Comparison of ENCODE assay signal across 27 cellular contexts in the genomic region with DNA sequence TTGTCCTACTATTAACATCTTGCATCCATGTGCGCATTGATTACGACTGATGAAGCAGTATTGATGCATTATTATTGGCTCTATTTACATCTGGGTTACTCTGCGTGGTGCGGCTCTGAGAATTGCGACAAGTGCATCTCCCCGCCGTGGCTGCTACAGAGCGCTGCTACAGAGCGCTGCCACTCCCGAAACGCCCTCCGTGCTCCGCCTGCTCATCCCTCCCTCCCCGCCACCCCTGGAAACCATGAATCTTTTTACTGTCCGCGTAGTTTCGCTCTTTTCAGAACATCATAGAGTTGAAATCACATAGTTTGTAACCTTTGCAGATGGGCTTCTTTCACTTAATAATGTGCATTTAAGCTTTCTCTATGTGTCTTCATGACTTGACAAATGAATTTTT.
"Had no signal": no experiment of that assay in that cellular context is flagged by ENCODE, and none has a peak within 500 bp of the region (broad histone marks: within the 10 kb centered on the region; RNA-seq: fewer than 3 reads in every experiment).

No MANE protein-coding gene starts in this region.

- H3K36me3 Mint-ChIP-seq: activated CD4-positive, alpha-beta memory T cell treated with anti-CD3 and anti-CD28 coated beads for 36 hours; activated CD8-positive, alpha-beta memory T cell treated with anti-CD3 and anti-CD28 coated beads, Interleukin-2, amount 10 ng/mL, durations not matched to agents 7 days and 5 days; activated naive CD4-positive, alpha-beta T cell treated with anti-CD3 and anti-CD28 coated beads, Interleukin-2, amount 50 U/mL, for 24 hours; activated naive CD8-positive, alpha-beta T cell treated with anti-CD3 and anti-CD28 coated beads, Interleukin-2, amount 10 ng/mL, durations not matched to agents 7 days and 5 days; brain had no signal

- H3K27ac Mint-ChIP-seq: activated CD4-positive, alpha-beta memory T cell treated with anti-CD3 and anti-CD28 coated beads for 36 hours; activated CD4-positive, alpha-beta T cell treated with anti-CD3 and anti-CD28 coated beads, Interleukin-2, amount 10 ng/mL, durations not matched to agents 24 days and 14 days; activated CD8-positive, alpha-beta memory T cell treated with anti-CD3 and anti-CD28 coated beads, Interleukin-2, amount 10 ng/mL, durations not matched to agents 7 days and 5 days; activated CD8-positive, alpha-beta T cell treated with anti-CD3 and anti-CD28 coated beads, Interleukin-2, amount 10 ng/mL, durations not matched to agents 7 days and 5 days; activated naive CD4-positive, alpha-beta T cell treated with anti-CD3 and anti-CD28 coated beads for 36 hours; activated naive CD4-positive, alpha-beta T cell treated with anti-CD3 and anti-CD28 coated beads, Interleukin-2, amount 50 U/mL, for 24 hours; activated naive CD8-positive, alpha-beta T cell treated with anti-CD3 and anti-CD28 coated beads, Interleukin-2, amount 10 ng/mL, durations not matched to agents 7 days and 5 days; activated T-helper 1 cell treated with anti-CD3 and anti-CD28 coated beads, Interleukin-12 subunit alpha, Interleukin-12 subunit beta, Interleukin-2, Interleukin-4 antibody, amounts not matched to agents 30 ng/mL and 10 ng/mL and 1 ng/mL, durations not matched to agents 14 hours and 24 hours and 36 hours; activated T-helper 2 cell treated with anti-CD3 and anti-CD28 coated beads, Interferon-gamma antibody, Interleukin-2, Interleukin-4, amounts not matched to agents 10 μg/mL and 5 μg/mL and 100 μg/mL, durations not matched to agents 14 hours and 24 hours and 36 hours had no signal

- H3K27me3 ChIP-seq: ascending aorta, cardiac muscle cell, colonic mucosa had no signal

- H3K36me3 ChIP-seq: ascending aorta, breast epithelium, cardiac muscle cell, colonic mucosa, esophagus squamous epithelium, gastroesophageal sphincter had no signal

- DNase-seq: activated CD4-positive, alpha-beta memory T cell treated with anti-CD3 and anti-CD28 coated beads for 36 hours; activated CD4-positive, alpha-beta T cell treated with anti-CD3 and anti-CD28 coated beads, Interleukin-2, amount 10 ng/mL, durations not matched to agents 24 days and 14 days; activated CD8-positive, alpha-beta memory T cell treated with anti-CD3 and anti-CD28 coated beads, Interleukin-2, amount 10 ng/mL, durations not matched to agents 7 days and 5 days; activated CD8-positive, alpha-beta memory T cell treated with anti-CD3 and anti-CD28 coated beads, Interleukin-2, amount 50 U/mL, for 4 hours; activated CD8-positive, alpha-beta T cell treated with anti-CD3 and anti-CD28 coated beads, Interleukin-2, amount 10 ng/mL, durations not matched to agents 7 days and 5 days; activated effector memory CD4-positive, alpha-beta T cell treated with anti-CD3 and anti-CD28 coated beads, Interleukin-2, amount 50 U/mL, for 16 hours; activated naive CD4-positive, alpha-beta T cell treated with anti-CD3 and anti-CD28 coated beads for 36 hours; activated naive CD8-positive, alpha-beta T cell treated with anti-CD3 and anti-CD28 coated beads, Interleukin-2, amount 10 ng/mL, durations not matched to agents 7 days and 5 days; activated T-cell treated with anti-CD3 and anti-CD28 coated beads, Interleukin-2, amount 50 U/mL, for 1 hour; activated T-cell treated with anti-CD3 and anti-CD28 coated beads, Interleukin-2, amount 50 U/mL, for 48 hours; central memory CD4-positive, alpha-beta T cell; cerebellar nuclear complex; colonic mucosa; effector CD8-positive, alpha-beta T cell; esophagus squamous epithelium; foreskin melanocyte had no signal

- FAIRE-seq: endometrium, endothelial cell of umbilical vein had no signal

- H3K9me3 ChIP-seq: ascending aorta, colonic mucosa, esophagus squamous epithelium, gastroesophageal sphincter had no signal

- H3K4me1 ChIP-seq: ascending aorta, breast epithelium, colonic mucosa, esophagus squamous epithelium, gastroesophageal sphincter had no signal

- H3K27me3 Mint-ChIP-seq: activated CD8-positive, alpha-beta memory T cell treated with anti-CD3 and anti-CD28 coated beads, Interleukin-2, amount 10 ng/mL, durations not matched to agents 7 days and 5 days had no signal

- H3K4me3 Mint-ChIP-seq: activated CD4-positive, alpha-beta memory T cell treated with anti-CD3 and anti-CD28 coated beads for 36 hours; activated CD4-positive, alpha-beta T cell treated with anti-CD3 and anti-CD28 coated beads, Interleukin-2, amount 10 ng/mL, durations not matched to agents 24 days and 14 days; activated CD8-positive, alpha-beta memory T cell treated with anti-CD3 and anti-CD28 coated beads, Interleukin-2, amount 10 ng/mL, durations not matched to agents 7 days and 5 days; activated CD8-positive, alpha-beta T cell treated with anti-CD3 and anti-CD28 coated beads, Interleukin-2, amount 10 ng/mL, durations not matched to agents 7 days and 5 days; activated naive CD4-positive, alpha-beta T cell treated with anti-CD3 and anti-CD28 coated beads for 36 hours; activated naive CD4-positive, alpha-beta T cell treated with anti-CD3 and anti-CD28 coated beads, Interleukin-2, amount 50 U/mL, for 24 hours; activated naive CD8-positive, alpha-beta T cell treated with anti-CD3 and anti-CD28 coated beads, Interleukin-2, amount 10 ng/mL, durations not matched to agents 7 days and 5 days; activated T-helper 1 cell treated with anti-CD3 and anti-CD28 coated beads, Interleukin-12 subunit alpha, Interleukin-12 subunit beta, Interleukin-2, Interleukin-4 antibody, amounts not matched to agents 30 ng/mL and 10 ng/mL and 1 ng/mL, durations not matched to agents 14 hours and 24 hours and 36 hours; brain had no signal

- H3K27ac ChIP-seq: ascending aorta, breast epithelium, cardiac muscle cell, colonic mucosa, epithelial cell of prostate, esophagus squamous epithelium, gastroesophageal sphincter had no signal

- H3K4me1 Mint-ChIP-seq: activated CD4-positive, alpha-beta T cell treated with anti-CD3 and anti-CD28 coated beads, Interleukin-2, amount 10 ng/mL, durations not matched to agents 24 days and 14 days; activated CD8-positive, alpha-beta memory T cell treated with anti-CD3 and anti-CD28 coated beads, Interleukin-2, amount 10 ng/mL, durations not matched to agents 7 days and 5 days; activated naive CD4-positive, alpha-beta T cell treated with anti-CD3 and anti-CD28 coated beads, Interleukin-2, amount 50 U/mL, for 24 hours; activated naive CD8-positive, alpha-beta T cell treated with anti-CD3 and anti-CD28 coated beads, Interleukin-2, amount 10 ng/mL, durations not matched to agents 7 days and 5 days had no signal

- H3K4me3 ChIP-seq: ascending aorta, breast epithelium, cardiac muscle cell, colonic mucosa, esophagus squamous epithelium, gastroesophageal sphincter had no signal

- ATAC-seq: activated CD8-positive, alpha-beta memory T cell treated with anti-CD3 and anti-CD28 coated beads, Interleukin-2, amount 10 ng/mL, durations not matched to agents 7 days and 5 days; activated CD8-positive, alpha-beta T cell treated with anti-CD3 and anti-CD28 coated beads, Interleukin-2, amount 10 ng/mL, durations not matched to agents 7 days and 5 days; gastroesophageal sphincter had no signal

- H3K9me3 Mint-ChIP-seq: activated CD4-positive, alpha-beta memory T cell treated with anti-CD3 and anti-CD28 coated beads for 36 hours; activated CD4-positive, alpha-beta T cell treated with anti-CD3 and anti-CD28 coated beads, Interleukin-2, amount 10 ng/mL, durations not matched to agents 24 days and 14 days; activated naive CD4-positive, alpha-beta T cell treated with anti-CD3 and anti-CD28 coated beads for 36 hours; activated naive CD4-positive, alpha-beta T cell treated with anti-CD3 and anti-CD28 coated beads, Interleukin-2, amount 50 U/mL, for 24 hours; activated naive CD8-positive, alpha-beta T cell treated with anti-CD3 and anti-CD28 coated beads, Interleukin-2, amount 10 ng/mL, durations not matched to agents 7 days and 5 days; activated T-helper 1 cell treated with anti-CD3 and anti-CD28 coated beads, Interleukin-12 subunit alpha, Interleukin-12 subunit beta, Interleukin-2, Interleukin-4 antibody, amounts not matched to agents 30 ng/mL and 10 ng/mL and 1 ng/mL, durations not matched to agents 14 hours and 24 hours and 36 hours; activated T-helper 2 cell treated with anti-CD3 and anti-CD28 coated beads, Interferon-gamma antibody, Interleukin-2, Interleukin-4, amounts not matched to agents 10 μg/mL and 5 μg/mL and 100 μg/mL, durations not matched to agents 14 hours and 24 hours and 36 hours had no signal
